Comparison of ENCODE assay signal across 31 cellular contexts in genomic region chr18:40208951-40209350, GRCh38.
DNase-seq lines count a peak whose midpoint lies in the region; ATAC-seq, FAIRE-seq and TF ChIP-seq lines count a peak whose summit lies in the region.
"Had no signal": no experiment of that assay in that cellular context is flagged by ENCODE, and none has a peak within 500 bp of the region (broad histone marks: within the 10 kb centered on the region; RNA-seq: fewer than 3 reads in every experiment).

No MANE protein-coding gene starts in this region.

- peak; percentile 55 for FAIRE-seq in D721Med (lab: Jason Lieb, UNC)
- FAIRE-seq: GM12891, HTR-8/SVneo had no signal

- no peak for TF ChIP-seq CTCF in D721Med (IDR thresholded peaks at IDR 0.05; ENCODE audit: insufficient read depth, missing control alignments)
- TF ChIP-seq CTCF in NB4 (IDR thresholded peaks at IDR 0.05; ENCODE audit: low read depth, low read length) = no peak
- TF ChIP-seq CTCF in left lung (IDR thresholded peaks at IDR 0.05) = no peak

- H3K4me3 ChIP-seq in NB4 (ENCODE audit: low read depth, low read length) (no peak overlapping the region), left lung (no peak overlapping the region)
- no peak overlapping the region for H3K4me3 ChIP-seq in effector memory CD4-positive, alpha-beta T cell (ENCODE audit: insufficient read depth, low read depth, low read length, poor library complexity, severe bottlenecking)
- H3K4me3 ChIP-seq: HAP-1, MG63, SJSA1 had no signal

- H3K27me3 ChIP-seq in left lung = no peaks in the 10 kb centered on the region
- H3K27me3 ChIP-seq in effector memory CD4-positive, alpha-beta T cell (replicated peaks; ENCODE audit: control insufficient read depth, insufficient read depth, low read length, poor library complexity, severe bottlenecking) = no peaks in the 10 kb centered on the region
- H3K27me3 ChIP-seq: MG63, SJSA1 had no signal

- DNase-seq in AML-193 (lab: John Stamatoyannopoulos, UW) (peak; percentile 18 to 24), D721Med (ENCODE audit: insufficient read length, low spot score) (no peak), NB4 (ENCODE audit: low read depth) (peak; percentile 9), left lung (no peak), NCI-H1694 treated with DMSO at 0.1 percent for 48 hours (lab: John Stamatoyannopoulos, UW) (no peak)
- DNase-seq in effector memory CD4-positive, alpha-beta T cell = no peak
- DNase-seq: Caco-2; CD8-positive, alpha-beta T cell; DMS 273 treated with DMSO at 0.1 percent for 48 hours; DMS79; EL; GDM1; GOT3; HFFc6; KBM-7; MG63; NCI-H1105; NCI-H1436 treated with DMSO at 0.1 percent for 48 hours; NCI-H2029 treated with DMSO at 0.1 percent for 48 hours; NCI-H524 treated with DMSO at 0.1 percent for 48 hours; NCI-H774; NK-92 treated with Interleukin-12 subunit alpha and Interleukin-12 subunit beta, amount 100 ng/mL, for 24 hours; Right ventricle myocardium superior; RPMI8226; T-helper 1 cell had no signal

- H3K4me1 ChIP-seq in left lung = peaks cover 0 to 6% of the 10 kb centered on the region in 2 donors
- no peaks in the 10 kb centered on the region for H3K4me1 ChIP-seq in effector memory CD4-positive, alpha-beta T cell (ENCODE audit: control insufficient read depth, insufficient read depth, low read length, poor library complexity, severe bottlenecking)
- H3K4me1 ChIP-seq: Caco-2, SJSA1 had no signal

- no peak overlapping the region for H3K27ac ChIP-seq in left lung
- H3K27ac ChIP-seq in effector memory CD4-positive, alpha-beta T cell (ENCODE audit: insufficient read depth, low read length, poor library complexity, severe bottlenecking) = no peak overlapping the region
- H3K27ac ChIP-seq: C4-2B, SJSA1 had no signal

- no peaks in the 10 kb centered on the region for H3K9me3 ChIP-seq in left lung
- no peaks in the 10 kb centered on the region for H3K9me3 ChIP-seq in effector memory CD4-positive, alpha-beta T cell (ENCODE audit: control insufficient read depth, low read length)
- H3K9me3 ChIP-seq: Caco-2, HAP-1, MG63 had no signal

- no peak for TF ChIP-seq POLR2A in NB4 (IDR thresholded peaks at IDR 0.05; ENCODE audit: extremely low read depth, insufficient read length)

- H3K36me3 ChIP-seq in left lung = no peaks in the 10 kb centered on the region
- no peaks in the 10 kb centered on the region for H3K36me3 ChIP-seq in effector memory CD4-positive, alpha-beta T cell (ENCODE audit: control insufficient read depth, insufficient read depth, low read length)
- H3K36me3 ChIP-seq: HAP-1, MG63, SJSA1 had no signal

- intact Hi-C loops in left lung (cut with DNase I) = no loop called here

- ATAC-seq in left lung (peak; percentile 61), HG03045 (IDR thresholded peaks at IDR 0.05; ENCODE audit: unreplicated experiment) (no peak)
- ATAC-seq: CD8-positive, alpha-beta T cell had no signal

Comparison
In these comparisons a context has a peak if more than half of its experiments do, and no peak if none do; other contexts are left out.
1. DNase-seq: peak in AML-193 (2 of 2) and NB4 (single experiment); none in D721Med (single experiment), left lung (0 of 2), NCI-H1694 treated with DMSO at 0.1 percent for 48 hours (single experiment) and effector memory CD4-positive, alpha-beta T cell (0 of 3).